1 cellular context compared by ENCODE assay signal in genomic region chr16:53098526-53099317, GRCh38.
TF ChIP-seq lines count a peak whose summit lies in the region.

No MANE protein-coding gene starts in this region.

TF ChIP-seq in K562, 482 proteins besides CTCF, POLR2A, EP300 and RAD21 (continued from another document and continues in another):
- TF ChIP-seq E4F1 (CRISPR knock-in tag; IDR thresholded peaks at IDR 0.05; ENCODE audit: borderline replicate concordance) (no peak), MCM7 (IDR thresholded peaks at IDR 0.05) (no peak), HMGXB4 (CRISPR knock-in tag; IDR thresholded peaks at IDR 0.05) (no peak), NCOA4 (IDR thresholded peaks at IDR 0.05; ENCODE audit: partially characterized antibody) (no peak), HSF4 (CRISPR knock-in tag; IDR thresholded peaks at IDR 0.05; ENCODE audit: borderline replicate concordance) (0 out of 2 replicates have a peak, but pooled peaks have one; percentile 12), TAF1 (IDR thresholded peaks at IDR 0.05; ENCODE audit: control insufficient read depth, extremely low read depth, insufficient read depth, low read length, severe bottlenecking) (peak; percentile 15), ATF2 (CRISPR knock-in tag; IDR thresholded peaks at IDR 0.05) (no peak), CREM (IDR thresholded peaks at IDR 0.05; ENCODE audit: low read depth) (peak; percentile 39; the same call in 1 of the 2 replicates), CBFA2T2 (conservative IDR thresholded peaks at IDR 0.05) (peak; percentile 18; the same call in 1 of the 2 replicates), ZNF511 (CRISPR knock-in tag; IDR thresholded peaks at IDR 0.05) (no peak), CUX1 (CRISPR knock-in tag; IDR thresholded peaks at IDR 0.05) (no peak), ETS1 (conservative IDR thresholded peaks at IDR 0.05; ENCODE audit: control insufficient read depth, low read depth, low read length) (no peak), JUN (IDR thresholded peaks at IDR 0.05; ENCODE audit: borderline replicate concordance, low read depth, low read length) (peak; percentile 47; the same call in 1 of the 2 replicates), JUN (CRISPR knock-in tag; IDR thresholded peaks at IDR 0.05; ENCODE audit: borderline replicate concordance) (no peak), MBD2 (IDR thresholded peaks at IDR 0.05; ENCODE audit: borderline replicate concordance, low read depth) (0 out of 2 replicates have a peak, but pooled peaks have one; percentile 19), POLR2AphosphoS5 (IDR thresholded peaks at IDR 0.05; ENCODE audit: control insufficient read depth, insufficient read depth, low read depth, low read length) (no peak), KAT7 (CRISPR knock-in tag; IDR thresholded peaks at IDR 0.05; ENCODE audit: borderline replicate concordance) (no peak), TOE1 (IDR thresholded peaks at IDR 0.05; ENCODE audit: borderline replicate concordance) (no peak), TOE1 (CRISPR knock-in tag; IDR thresholded peaks at IDR 0.05; ENCODE audit: borderline replicate concordance, low read depth) (no peak), ATF3 (IDR thresholded peaks at IDR 0.05) (peak; percentile 52; the same call in 1 of the 2 replicates), ATF3 (CRISPR knock-in tag; conservative IDR thresholded peaks at IDR 0.05) (no peak), ELF4 (CRISPR knock-in tag; IDR thresholded peaks at IDR 0.05) (no peak), NFIX (CRISPR knock-in tag; IDR thresholded peaks at IDR 0.05; ENCODE audit: low read depth) (no peak), RERE (CRISPR knock-in tag; IDR thresholded peaks at IDR 0.05; ENCODE audit: borderline replicate concordance) (no peak), ETV5 (CRISPR knock-in tag; IDR thresholded peaks at IDR 0.05; ENCODE audit: low read depth) (0 out of 2 replicates have a peak, but pooled peaks have one; percentile 10), TCFL5 (CRISPR knock-in tag; conservative IDR thresholded peaks at IDR 0.05) (no peak), ZNF24 (IDR thresholded peaks at IDR 0.05) (no peak), ZNF134 (CRISPR knock-in tag; conservative IDR thresholded peaks at IDR 0.05) (no peak), USF2 (CRISPR knock-in tag; IDR thresholded peaks at IDR 0.05) (no peak), CSDE1 (IDR thresholded peaks at IDR 0.05) (no peak), REST (CRISPR knock-in tag; IDR thresholded peaks at IDR 0.05; ENCODE audit: low read depth) (no peak)
